ENCODE assay signal across 24 cellular contexts in the genomic region with DNA sequence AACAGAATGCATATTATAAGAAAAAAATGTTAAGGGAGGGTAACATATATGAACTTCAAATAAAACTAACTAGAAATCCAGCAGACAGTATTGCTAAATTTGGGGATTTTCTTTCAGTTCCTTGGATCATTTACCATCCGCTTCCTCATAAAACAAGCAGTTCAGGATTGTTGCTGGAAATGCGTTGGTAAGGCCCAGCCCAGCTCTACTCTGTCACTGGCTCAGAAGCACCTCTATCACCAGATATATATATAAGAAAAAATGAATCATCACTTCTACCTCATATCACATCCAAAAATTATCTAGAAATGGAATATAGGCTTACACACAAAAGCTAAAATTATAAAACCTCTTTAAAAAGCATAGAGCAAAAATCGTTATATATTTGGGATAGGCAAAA. TPM values are rescaled to one million over a fixed set of nuclear protein-coding genes. Genes with fewer than 3 reads are reported as not detected.
DNase-seq lines count a peak whose midpoint lies in the region; ATAC-seq lines count a peak whose summit lies in the region.
"Had no signal": no experiment of that assay in that cellular context is flagged by ENCODE, and none has a peak within 500 bp of the region (broad histone marks: within the 10 kb centered on the region; RNA-seq: fewer than 3 reads in every experiment).

No MANE protein-coding gene starts in this region.

- peak overlapping the region; percentile 64 for H3K27ac ChIP-seq in angular gyrus (ENCODE audit: low read depth, low read length)
- H3K27ac ChIP-seq in cingulate gyrus (ENCODE audit: low read depth, low read length) = peak overlapping the region; percentile 35
- H3K27ac ChIP-seq in temporal lobe (ENCODE audit: low read depth, low read length) = peak overlapping the region; percentile 58
- H3K27ac ChIP-seq: BLaER1 had no signal

- H3K4me1 Mint-ChIP-seq in activated CD4-positive, alpha-beta T cell treated with anti-CD3 and anti-CD28 coated beads, Interleukin-2, amount 10 ng/mL, durations not matched to agents 24 days and 14 days = no peaks in the 10 kb centered on the region
- H3K4me1 Mint-ChIP-seq: CD4-positive, alpha-beta memory T cell; CD4-positive, CD25-positive, alpha-beta regulatory T cell; CD8-positive, alpha-beta memory T cell had no signal

- H3K9me3 Mint-ChIP-seq in activated CD4-positive, alpha-beta T cell treated with anti-CD3 and anti-CD28 coated beads, Interleukin-2, amount 10 ng/mL, durations not matched to agents 24 days and 14 days = no peaks in the 10 kb centered on the region
- H3K9me3 Mint-ChIP-seq: CD4-positive, alpha-beta memory T cell; CD4-positive, CD25-positive, alpha-beta regulatory T cell; CD8-positive, alpha-beta memory T cell had no signal

- H3K36me3 Mint-ChIP-seq in activated CD4-positive, alpha-beta T cell treated with anti-CD3 and anti-CD28 coated beads, Interleukin-2, amount 10 ng/mL, durations not matched to agents 24 days and 14 days (ENCODE audit: low read depth) = no peaks in the 10 kb centered on the region
- H3K36me3 Mint-ChIP-seq: CD14-positive monocyte; CD4-positive, alpha-beta memory T cell; CD4-positive, CD25-positive, alpha-beta regulatory T cell; CD8-positive, alpha-beta memory T cell had no signal

- DNase-seq in activated CD4-positive, alpha-beta T cell treated with anti-CD3 and anti-CD28 coated beads, Interleukin-2, amount 10 ng/mL, durations not matched to agents 24 days and 14 days = no peak
- no peak for DNase-seq in UCSD-AML1 (lab: John Stamatoyannopoulos, UW; ENCODE audit: unreplicated experiment)
- DNase-seq: 8988T; ACHN; BE2C; C1 segment of cervical spinal cord; CD4-positive, alpha-beta memory T cell; CD4-positive, CD25-positive, alpha-beta regulatory T cell; CD8-positive, alpha-beta memory T cell; COR-L47; DMS 273 treated with DMSO at 0.1 percent for 48 hours; DMS153; DMS53; DMS79; DND-41; EL; GDM1 had no signal

- no peak overlapping the region for H3K27ac Mint-ChIP-seq in activated CD4-positive, alpha-beta T cell treated with anti-CD3 and anti-CD28 coated beads, Interleukin-2, amount 10 ng/mL, durations not matched to agents 24 days and 14 days
- H3K27ac Mint-ChIP-seq: CD14-positive monocyte; CD4-positive, alpha-beta memory T cell; CD4-positive, CD25-positive, alpha-beta regulatory T cell; CD8-positive, alpha-beta memory T cell had no signal

- no peak for ATAC-seq in GM19023 (IDR thresholded peaks at IDR 0.05; ENCODE audit: unreplicated experiment)
- ATAC-seq: GM12878 had no signal

- intact Hi-C loops in activated CD4-positive, alpha-beta T cell treated with anti-CD3 and anti-CD28 coated beads, Interleukin-2, amount 10 ng/mL, durations not matched to agents 24 days and 14 days (cut with micrococcal nuclease) = no loop called here

- peaks cover 20% of the 10 kb centered on the region for H3K27me3 Mint-ChIP-seq in activated CD4-positive, alpha-beta T cell treated with anti-CD3 and anti-CD28 coated beads, Interleukin-2, amount 10 ng/mL, durations not matched to agents 24 days and 14 days

- no peak overlapping the region for H3K4me3 Mint-ChIP-seq in activated CD4-positive, alpha-beta T cell treated with anti-CD3 and anti-CD28 coated beads, Interleukin-2, amount 10 ng/mL, durations not matched to agents 24 days and 14 days
- H3K4me3 Mint-ChIP-seq: CD4-positive, alpha-beta memory T cell; CD4-positive, CD25-positive, alpha-beta regulatory T cell; CD8-positive, alpha-beta memory T cell had no signal

RNA-seq across cellular contexts. Expression of gene COG2, which starts 28.2 kb away (rescaled TPM):
- 20.2 TPM for total RNA-seq in temporal lobe
- 44.1 and 47.4 TPM in 2 replicates for total RNA-seq in activated CD4-positive, alpha-beta T cell treated with anti-CD3 and anti-CD28 coated beads, Interleukin-2, amount 10 ng/mL, durations not matched to agents 24 days and 14 days
